ENCODE assay signal across 16 cellular contexts in the genomic region with DNA sequence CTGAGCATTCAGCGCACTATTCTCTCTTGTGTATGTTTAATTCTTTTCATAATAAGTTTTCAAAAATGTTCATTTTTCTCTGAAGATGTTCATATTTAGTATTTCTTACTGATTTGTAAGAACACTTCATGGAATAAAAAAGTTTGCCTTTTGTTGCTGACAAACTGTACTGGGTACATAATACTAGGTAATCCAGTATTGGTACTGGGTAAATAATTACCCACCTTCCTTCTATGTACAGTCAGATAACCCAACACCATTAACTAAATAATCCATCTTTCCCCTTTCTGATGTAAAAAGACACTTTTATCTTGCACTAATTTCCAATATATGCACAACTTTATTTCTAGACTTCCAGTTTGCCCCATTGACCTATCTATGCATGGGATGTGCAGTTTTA. TPM values are rescaled to one million over a fixed set of nuclear protein-coding genes. Genes with fewer than 3 reads are reported as not detected.
A peak's percentile ranks its signal among the peaks of the same experiment; 100 is the strongest.
DNase-seq lines count a peak whose midpoint lies in the region; ATAC-seq, FAIRE-seq and TF ChIP-seq lines count a peak whose summit lies in the region.
"Had no signal": no experiment of that assay in that cellular context is flagged by ENCODE, and none has a peak within 500 bp of the region (broad histone marks: within the 10 kb centered on the region; RNA-seq: fewer than 3 reads in every experiment).

No MANE protein-coding gene starts in this region.

- no peak for ATAC-seq in HG03354 (IDR thresholded peaks at IDR 0.05; ENCODE audit: poor library complexity, severe bottlenecking, unreplicated experiment)
- ATAC-seq: CD8-positive, alpha-beta T cell; GM12878 had no signal

- TF ChIP-seq POLR2A in breast epithelium (IDR thresholded peaks at IDR 0.05), result no peak

- H3K36me3 Mint-ChIP-seq in MCF 10A (ENCODE audit: insufficient read depth, unreplicated experiment) (peaks cover 25% of the 10 kb centered on the region), neural progenitor cell (peaks cover 33% of the 10 kb centered on the region)
- H3K36me3 Mint-ChIP-seq: CD8-positive, alpha-beta T cell had no signal

- peaks cover 0 to 10% of the 10 kb centered on the region in 2 donors for H3K4me1 ChIP-seq in breast epithelium
- peaks cover 37% of the 10 kb centered on the region for H3K4me1 ChIP-seq in neural progenitor cell
- peaks cover 6 to 15% of the 10 kb centered on the region in 2 experiments for H3K4me1 ChIP-seq in trophoblast cell (ENCODE audit: control insufficient read depth in 1 of 2, insufficient read depth in 2 of 2, low read length in 2 of 2)

- H2BK5ac ChIP-seq in trophoblast cell (ENCODE audit: low read depth, low read length, poor library complexity), result no peak overlapping the region

- TF ChIP-seq CTCF in MCF 10A (IDR thresholded peaks at IDR 0.05; ENCODE audit: unreplicated experiment), result no peak
- TF ChIP-seq CTCF in breast epithelium (IDR thresholded peaks at IDR 0.05), result no peak
- no peak for TF ChIP-seq CTCF in neural progenitor cell (IDR thresholded peaks at IDR 0.05)

- H3K9me3 Mint-ChIP-seq in MCF 10A (ENCODE audit: unreplicated experiment) (no peaks in the 10 kb centered on the region), neural progenitor cell (peaks cover 4% of the 10 kb centered on the region)
- H3K9me3 Mint-ChIP-seq: CD8-positive, alpha-beta T cell; H9 had no signal

- H3K4me3 Mint-ChIP-seq in MCF 10A (ENCODE audit: unreplicated experiment) (no peak overlapping the region), neural progenitor cell (no peak overlapping the region)
- H3K4me3 Mint-ChIP-seq: B cell; CD8-positive, alpha-beta T cell; H9 had no signal

- H2AK5ac ChIP-seq in trophoblast cell (ENCODE audit: low read length), result no peak overlapping the region

- H3K9me3 ChIP-seq in breast epithelium, result no peaks in the 10 kb centered on the region
- no peaks in the 10 kb centered on the region for H3K9me3 ChIP-seq in neural progenitor cell (ENCODE audit: low read depth)
- no peaks in the 10 kb centered on the region for H3K9me3 ChIP-seq in trophoblast cell (ENCODE audit: insufficient read depth, low read depth, low read length)
- H3K9me3 ChIP-seq: BLaER1 treated with 17β-estradiol and CSF1 and Interleukin-3, amounts not matched to agents 10 nM and 100 nM had no signal

- H3K27ac Mint-ChIP-seq in MCF 10A (ENCODE audit: low read depth, unreplicated experiment), result peak overlapping the region; percentile 47
- H3K27ac Mint-ChIP-seq in neural progenitor cell, result no peak overlapping the region
- H3K27ac Mint-ChIP-seq: B cell; CD8-positive, alpha-beta T cell; H9 had no signal

- H3K27me3 ChIP-seq in breast epithelium (no peaks in the 10 kb centered on the region), neural progenitor cell (no peaks in the 10 kb centered on the region), trophoblast cell (ENCODE audit: insufficient read depth, low read length) (no peaks in the 10 kb centered on the region)
- H3K27me3 ChIP-seq: BLaER1 treated with 17β-estradiol and CSF1 and Interleukin-3, amounts not matched to agents 10 nM and 100 nM had no signal

- H3K4me2 ChIP-seq in neural progenitor cell (peak overlapping the region; percentile 68), trophoblast cell (ENCODE audit: low read length) (no peak overlapping the region)
- H3K4me2 ChIP-seq: BLaER1 treated with 17β-estradiol and CSF1 and Interleukin-3, amounts not matched to agents 10 nM and 100 nM had no signal

- no peak overlapping the region for H4K12ac ChIP-seq in trophoblast cell (ENCODE audit: low read depth, low read length)

- H4K20me1 ChIP-seq in neural progenitor cell (ENCODE audit: low read depth), result peaks cover 68% of the 10 kb centered on the region

- H3K4ac ChIP-seq in trophoblast cell (ENCODE audit: low read depth, low read length), result no peak overlapping the region

- H2AFZ ChIP-seq in neural progenitor cell (replicated peaks), result no peak overlapping the region
- H2AFZ ChIP-seq in trophoblast cell (ENCODE audit: insufficient read depth, low read length, poor library complexity), result no peak overlapping the region

- no peak overlapping the region for H3K18ac ChIP-seq in trophoblast cell (ENCODE audit: low read length)

- no peak overlapping the region for H3K23ac ChIP-seq in trophoblast cell (ENCODE audit: low read length)

- H3K27ac ChIP-seq in breast epithelium (no peak overlapping the region), neural progenitor cell (no peak overlapping the region), trophoblast cell (ENCODE audit: low read depth, low read length) (no peak overlapping the region)
- H3K27ac ChIP-seq: BLaER1 treated with 17β-estradiol and CSF1 and Interleukin-3, amounts not matched to agents 10 nM and 100 nM had no signal

- intact Hi-C loops in MCF 10A (cut with micrococcal nuclease), result no loop called here
- intact Hi-C loops in breast epithelium (cut with DNase I; ENCODE audit: low total_unique reads), result no loop called here

- H3K27me3 Mint-ChIP-seq in MCF 10A (ENCODE audit: insufficient read depth, unreplicated experiment), result no peaks in the 10 kb centered on the region
- H3K27me3 Mint-ChIP-seq in neural progenitor cell (ENCODE audit: insufficient read depth, low read depth), result no peaks in the 10 kb centered on the region
- H3K27me3 Mint-ChIP-seq: B cell had no signal

- H3K9ac ChIP-seq in neural progenitor cell, result no peak overlapping the region
- H3K9ac ChIP-seq in trophoblast cell (ENCODE audit: low read length), result no peak overlapping the region
- H3K9ac ChIP-seq: BLaER1 treated with 17β-estradiol and CSF1 and Interleukin-3, amounts not matched to agents 10 nM and 100 nM had no signal

- H3K79me1 ChIP-seq in trophoblast cell (ENCODE audit: low read length), result peaks cover 3% of the 10 kb centered on the region

- peaks cover 43% of the 10 kb centered on the region for H3F3A ChIP-seq in neural progenitor cell (ENCODE audit: low read depth)

- no peak for DNase-seq in MCF 10A (ENCODE audit: unreplicated experiment)
- no peak for DNase-seq in breast epithelium (ENCODE audit: low spot score in 2 of 2)
- DNase-seq in neural progenitor cell (ENCODE audit: low spot score), result no peak
- no peak for DNase-seq in NCI-H69 (lab: John Stamatoyannopoulos, UW)
- no peak for DNase-seq in trophoblast cell
- no peak for DNase-seq in activated CD4-positive, CD25-positive, alpha-beta regulatory T cell (lab: John Stamatoyannopoulos, UW)
- DNase-seq: 8988T; Calu3; CD8-positive, alpha-beta T cell; H9 had no signal

- peaks cover 100% of the 10 kb centered on the region for H3K79me2 ChIP-seq in neural progenitor cell (ENCODE audit: low read depth)
- H3K79me2 ChIP-seq in trophoblast cell (ENCODE audit: control insufficient read depth, insufficient read depth, low read length, poor library complexity), result peaks cover 2% of the 10 kb centered on the region

- CTCF ChIA-PET in MCF 10A (lab: Yijun Ruan, JAX), result no interaction called here

- H4K91ac ChIP-seq in trophoblast cell (ENCODE audit: low read depth, low read length), result no peak overlapping the region

- POLR2A ChIA-PET in MCF 10A (lab: Yijun Ruan, JAX), result no interaction called here

- H3K4me1 Mint-ChIP-seq in MCF 10A (ENCODE audit: insufficient read depth, unreplicated experiment) (peaks cover 13% of the 10 kb centered on the region), neural progenitor cell (peaks cover 34% of the 10 kb centered on the region)

- WGBS in trophoblast cell (ENCODE audit: extremely low coverage, insufficient coverage, insufficient read length), result no CpG with 5 or more reads among the region's 1 CpG

- FAIRE-seq in islet of Langerhans (lab: Jason Lieb, UNC), result peak; percentile 45
- FAIRE-seq: GM12878, H1 had no signal

- no peak overlapping the region for H2BK120ac ChIP-seq in trophoblast cell (ENCODE audit: insufficient read depth, low read length, poor library complexity)

- H3K36me3 ChIP-seq in breast epithelium (no peaks in the 10 kb centered on the region), neural progenitor cell (peaks cover 4% of the 10 kb centered on the region), trophoblast cell (ENCODE audit: control insufficient read depth in 1 of 2, insufficient read depth in 2 of 2, low read length in 2 of 2) (peaks cover 3 to 6% of the 10 kb centered on the region in 2 experiments)

- no TSS peak for BruUV-seq in MCF 10A (replicated peaks; lab: Mats Ljungman, UMichigan)

- H3K4me3 ChIP-seq in breast epithelium, result no peak overlapping the region
- no peak overlapping the region for H3K4me3 ChIP-seq in neural progenitor cell
- no peak overlapping the region for H3K4me3 ChIP-seq in trophoblast cell (ENCODE audit: low read depth, low read length)
- H3K4me3 ChIP-seq: BLaER1 treated with 17β-estradiol and CSF1 and Interleukin-3, amounts not matched to agents 10 nM and 100 nM; GM12878 had no signal

- no peak overlapping the region for H2BK12ac ChIP-seq in trophoblast cell (ENCODE audit: low read length)

- H4K8ac ChIP-seq in trophoblast cell (ENCODE audit: low read depth, low read length), result no peak overlapping the region

- H3K14ac ChIP-seq in trophoblast cell (ENCODE audit: low read length), result no peak overlapping the region

RNA-seq across cellular contexts. Expression of gene APP, which starts 23.9 kb away (rescaled TPM):
- total RNA-seq in MCF 10A (2022) (459 and 472 TPM in 2 replicates), breast epithelium (100 to 1,000 TPM; 270 to 546 (median 383) TPM), neural progenitor cell (ENCODE audit: low replicate concordance) (292 and 306 TPM in 2 replicates)
- 481 and 496 TPM in 2 replicates for polyA plus RNA-seq in trophoblast cell (2013)
